8 cellular contexts compared by ENCODE assay signal in genomic region chr10:30983209-30983608, GRCh38. TPM values are rescaled to one million over a fixed set of nuclear protein-coding genes. Genes with fewer than 3 reads are reported as not detected.
DNase-seq lines count a peak whose midpoint lies in the region; ATAC-seq, FAIRE-seq and TF ChIP-seq lines count a peak whose summit lies in the region.
"Not testable (repeated sequence)": the region's sequence is repeated elsewhere in the genome, so short reads cannot be mapped to it uniquely, and the experiment has no call there.

No MANE protein-coding gene starts in this region.

- not testable (repeated sequence) for H3K27ac ChIP-seq in A549; IMR-90 (ENCODE audit: insufficient read depth, low read length); mesenchymal stem cell (ENCODE audit: low read length, poor library complexity, severe bottlenecking)

- FAIRE-seq in A549 (lab: Jason Lieb, UNC): peak; percentile 7
- peak; percentile 69 for FAIRE-seq in GM18507 (lab: Jason Lieb, UNC)

- not testable (repeated sequence) for H2AFZ ChIP-seq in IMR-90 (replicated peaks; ENCODE audit: low read length, poor library complexity); mesenchymal stem cell (ENCODE audit: low read depth, low read length)

- H3K9me1 ChIP-seq in IMR-90 (ENCODE audit: insufficient read depth, low read length): not testable (repeated sequence)

- H2BK20ac ChIP-seq in IMR-90 (ENCODE audit: low read depth, low read length): peak overlapping the region; percentile 89

- H3K18ac ChIP-seq in IMR-90 (ENCODE audit: low read depth, low read length): peak overlapping the region; percentile 42; the same call in 1 of the 2 replicates
- H3K18ac ChIP-seq in mesenchymal stem cell (ENCODE audit: low read depth in 1 of 2, low read length in 2 of 2): not testable (repeated sequence)

- H3K9me3 Mint-ChIP-seq in activated T-helper 2 cell treated with anti-CD3 and anti-CD28 coated beads, Interferon-gamma antibody, Interleukin-2, Interleukin-4, amounts not matched to agents 10 μg/mL and 5 μg/mL and 100 μg/mL, durations not matched to agents 14 hours and 24 hours and 36 hours: peaks cover 20% of the 10 kb centered on the region
- peaks cover 19 to 23% of the 10 kb centered on the region in 2 donors for H3K9me3 Mint-ChIP-seq in stimulated activated naive B cell treated with anti-CD40 and anti-IgM and Interleukin-4, amounts not matched to agents 10 μg/mL and 1 μg/mL and 100 μg/mL, for 72 hours

- peak overlapping the region; percentile 6 for H3K27ac Mint-ChIP-seq in activated T-helper 2 cell treated with anti-CD3 and anti-CD28 coated beads, Interferon-gamma antibody, Interleukin-2, Interleukin-4, amounts not matched to agents 10 μg/mL and 5 μg/mL and 100 μg/mL, durations not matched to agents 14 hours and 24 hours and 36 hours
- peak overlapping the region; percentile 1 for H3K27ac Mint-ChIP-seq in stimulated activated naive B cell treated with anti-CD40 and anti-IgM and Interleukin-4, amounts not matched to agents 10 μg/mL and 1 μg/mL and 100 μg/mL, for 72 hours

- TF ChIP-seq CTCF in A549 (IDR thresholded peaks at IDR 0.05); IMR-90 (conservative IDR thresholded peaks at IDR 0.05; ENCODE audit: low read depth, low read length): not testable (repeated sequence)

- H2BK5ac ChIP-seq in IMR-90 (ENCODE audit: low read depth, low read length, poor library complexity, severe bottlenecking): peak overlapping the region; percentile 63
- not testable (repeated sequence) for H2BK5ac ChIP-seq in mesenchymal stem cell (ENCODE audit: low read depth, low read length, poor library complexity, severe bottlenecking)

- in situ Hi-C loops in IMR-90 (cut with MboI; ENCODE audit: low sequenced_read_pairs): not testable (repeated sequence)

- POLR2A ChIA-PET in A549 (lab: Yijun Ruan, JAX); IMR-90 (lab: Charles Lee; ENCODE audit: unreplicated experiment): not testable (repeated sequence)

- not testable (repeated sequence) for H4K20me1 ChIP-seq in IMR-90 (ENCODE audit: insufficient read depth, low read length)

- H3K36me3 Mint-ChIP-seq in activated T-helper 2 cell treated with anti-CD3 and anti-CD28 coated beads, Interferon-gamma antibody, Interleukin-2, Interleukin-4, amounts not matched to agents 10 μg/mL and 5 μg/mL and 100 μg/mL, durations not matched to agents 14 hours and 24 hours and 36 hours (ENCODE audit: low read depth): peaks cover 50% of the 10 kb centered on the region
- peaks cover 21 to 31% of the 10 kb centered on the region in 2 donors for H3K36me3 Mint-ChIP-seq in stimulated activated naive B cell treated with anti-CD40 and anti-IgM and Interleukin-4, amounts not matched to agents 10 μg/mL and 1 μg/mL and 100 μg/mL, for 72 hours

- not testable (repeated sequence) for TF ChIP-seq EP300 in A549 (IDR thresholded peaks at IDR 0.05)

- not testable (repeated sequence) for H3K27me3 ChIP-seq in IMR-90 (ENCODE audit: control insufficient read depth, insufficient read depth, low read length); mesenchymal stem cell (ENCODE audit: control insufficient read depth in 1 of 2, insufficient read depth in 1 of 2, low read length in 2 of 2)

- H3K4me1 Mint-ChIP-seq in activated T-helper 2 cell treated with anti-CD3 and anti-CD28 coated beads, Interferon-gamma antibody, Interleukin-2, Interleukin-4, amounts not matched to agents 10 μg/mL and 5 μg/mL and 100 μg/mL, durations not matched to agents 14 hours and 24 hours and 36 hours (ENCODE audit: low read depth): peaks cover 22% of the 10 kb centered on the region
- H3K4me1 Mint-ChIP-seq in stimulated activated naive B cell treated with anti-CD40 and anti-IgM and Interleukin-4, amounts not matched to agents 10 μg/mL and 1 μg/mL and 100 μg/mL, for 72 hours: not testable (repeated sequence)

- not testable (repeated sequence) for H3K4me1 ChIP-seq in A549; IMR-90 (ENCODE audit: control insufficient read depth, insufficient read depth, low read length); mesenchymal stem cell (ENCODE audit: control insufficient read depth, insufficient read depth, low read depth, low read length)

- not testable (repeated sequence) for H3K4me3 Mint-ChIP-seq in activated T-helper 2 cell treated with anti-CD3 and anti-CD28 coated beads, Interferon-gamma antibody, Interleukin-2, Interleukin-4, amounts not matched to agents 10 μg/mL and 5 μg/mL and 100 μg/mL, durations not matched to agents 14 hours and 24 hours and 36 hours (ENCODE audit: low read depth)
- H3K4me3 Mint-ChIP-seq in stimulated activated naive B cell treated with anti-CD40 and anti-IgM and Interleukin-4, amounts not matched to agents 10 μg/mL and 1 μg/mL and 100 μg/mL, for 72 hours: peak overlapping the region in 1 of 2 donors; percentile 25

- CTCF ChIA-PET in A549 (lab: Yijun Ruan, JAX); IMR-90 (lab: Yijun Ruan, JAX): not testable (repeated sequence)

- TF ChIP-seq RAD21 in A549 (conservative IDR thresholded peaks at IDR 0.05 in 1 of 2, IDR thresholded peaks at IDR 0.05 in 1 of 2); IMR-90 (IDR thresholded peaks at IDR 0.05; ENCODE audit: low read length): not testable (repeated sequence)

- peak overlapping the region in 1 of 2 experiments; percentile 41; a peak in 1 of 4 replicates for H4K8ac ChIP-seq in IMR-90 (ENCODE audit: low read depth in 2 of 2, low read length in 2 of 2)
- not testable (repeated sequence) for H4K8ac ChIP-seq in mesenchymal stem cell (ENCODE audit: low read length)

- H3K56ac ChIP-seq in IMR-90 (ENCODE audit: extremely low read depth, insufficient read depth, low read length): not testable (repeated sequence)

- peak overlapping the region; percentile 99 for H3K14ac ChIP-seq in IMR-90 (replicated peaks; ENCODE audit: low read depth, low read length)
- H3K14ac ChIP-seq in mesenchymal stem cell (ENCODE audit: low read length in 2 of 2): not testable (repeated sequence)

- BruUV-seq in IMR-90 (replicated peaks; lab: Mats Ljungman, UMichigan): not testable (repeated sequence)

- TF ChIP-seq POLR2A in A549 (IDR thresholded peaks at IDR 0.05; ENCODE audit: low read length); IMR-90 (IDR thresholded peaks at IDR 0.05; ENCODE audit: low read depth, low read length): not testable (repeated sequence)

- peak overlapping the region; percentile 87 for H3K4ac ChIP-seq in IMR-90 (ENCODE audit: low read depth, low read length)
- not testable (repeated sequence) for H3K4ac ChIP-seq in mesenchymal stem cell (ENCODE audit: low read depth in 1 of 2, low read length in 2 of 2)

- peak overlapping the region; percentile 81; the same call in 2 of the 3 replicates for H2BK15ac ChIP-seq in IMR-90 (ENCODE audit: low read depth, low read length)
- H2BK15ac ChIP-seq in mesenchymal stem cell (ENCODE audit: low read depth, poor library complexity, severe bottlenecking): not testable (repeated sequence)

- peak overlapping the region in 1 of 2 experiments; percentile 29 for H2BK12ac ChIP-seq in mesenchymal stem cell (ENCODE audit: low read length in 2 of 2)

- not testable (repeated sequence) for H3K9me3 ChIP-seq in A549; IMR-90 (ENCODE audit: control insufficient read depth, insufficient read depth, low read length)
- peaks cover 19% of the 10 kb centered on the region for H3K9me3 ChIP-seq in mesenchymal stem cell (ENCODE audit: control insufficient read depth, low read length)

- not testable (repeated sequence) for H3K4me2 ChIP-seq in A549; IMR-90 (ENCODE audit: low read depth, low read length); mesenchymal stem cell (ENCODE audit: low read length, poor library complexity, severe bottlenecking)

- WGBS in A549 (ENCODE audit: missing lambda C conversion rate): 91% methylated on average over 6 of the region's 6 CpGs
- WGBS in IMR-90 (ENCODE audit: extremely low coverage in 2 of 2, insufficient read length in 1 of 2), 2 experiments: no CpG with 5 or more reads among the region's 6 CpGs
- WGBS in mesenchymal stem cell: over 99% methylated on average over 5 of the region's 6 CpGs

- H3K4me3 ChIP-seq in A549; IMR-90 (ENCODE audit: insufficient read depth, low read depth, low read length); mesenchymal stem cell (ENCODE audit: insufficient read depth in 1 of 2, low read depth in 1 of 2, low read length in 2 of 2): not testable (repeated sequence)

- not testable (repeated sequence) for H2AK9ac ChIP-seq in IMR-90 (replicated peaks; ENCODE audit: low read depth, low read length, poor library complexity)

- peak overlapping the region; percentile 93 for H2BK120ac ChIP-seq in IMR-90 (ENCODE audit: low read depth, low read length)
- H2BK120ac ChIP-seq in mesenchymal stem cell (ENCODE audit: low read depth, low read length): not testable (repeated sequence)

- H3K79me1 ChIP-seq in IMR-90 (ENCODE audit: low read depth in 1 of 2, low read length in 2 of 2): peaks cover 8 to 34% of the 10 kb centered on the region in 2 experiments
- H3K79me1 ChIP-seq in mesenchymal stem cell (replicated peaks; ENCODE audit: low read length, poor library complexity, severe bottlenecking): not testable (repeated sequence)

- H4K5ac ChIP-seq in IMR-90 (ENCODE audit: low read depth, low read length): 0 out of 2 replicates have a peak overlapping the region, but pooled peaks have one; percentile 26

- not testable (repeated sequence) for H3K36me3 ChIP-seq in IMR-90 (ENCODE audit: control insufficient read depth, insufficient read depth, low read length)
- peaks cover 0 to 14% of the 10 kb centered on the region in 2 experiments for H3K36me3 ChIP-seq in mesenchymal stem cell (ENCODE audit: control insufficient read depth in 1 of 2, insufficient read depth in 2 of 2, low read depth in 1 of 2, low read length in 2 of 2)

- ATAC-seq in A549; IMR-90 (ENCODE audit: low read depth): not testable (repeated sequence)
- ATAC-seq in GM21619 (IDR thresholded peaks at IDR 0.05; ENCODE audit: unreplicated experiment): peak; percentile 53
- peak; percentile 82 to 86 for ATAC-seq in stimulated activated naive B cell treated with anti-CD40 and anti-IgM and Interleukin-4, amounts not matched to agents 10 μg/mL and 1 μg/mL and 100 μg/mL, for 72 hours (replicated peaks)

- peak overlapping the region; percentile 51 for H2AK5ac ChIP-seq in IMR-90 (ENCODE audit: low read depth, low read length)
- not testable (repeated sequence) for H2AK5ac ChIP-seq in mesenchymal stem cell (ENCODE audit: low read length, severe bottlenecking)

- not testable (repeated sequence) for H3K9ac ChIP-seq in IMR-90 (ENCODE audit: low read depth, low read length); mesenchymal stem cell (ENCODE audit: low read length)

- dilution Hi-C loops in IMR-90 (cut with HindIII; ENCODE audit: low sequenced_read_pairs, unreplicated experiment): not testable (repeated sequence)

- peak overlapping the region; percentile 23; the same call in 1 of the 2 replicates for H3K23ac ChIP-seq in IMR-90 (ENCODE audit: low read depth, low read length)
- not testable (repeated sequence) for H3K23ac ChIP-seq in mesenchymal stem cell (ENCODE audit: low read length in 2 of 2)

- H4K91ac ChIP-seq in IMR-90 (ENCODE audit: insufficient read depth, low read depth, low read length): peak overlapping the region; percentile 35
- H4K91ac ChIP-seq in mesenchymal stem cell (ENCODE audit: low read length): peak overlapping the region; percentile 34

- intact Hi-C loops in IMR-90 (cut with micrococcal nuclease): not testable (repeated sequence)
- intact Hi-C loops in activated T-helper 2 cell treated with anti-CD3 and anti-CD28 coated beads, Interferon-gamma antibody, Interleukin-2, Interleukin-4, amounts not matched to agents 10 μg/mL and 5 μg/mL and 100 μg/mL, durations not matched to agents 14 hours and 24 hours and 36 hours (cut with micrococcal nuclease): loop anchor here (10.0 kb wide), 2 partner anchors 112 to 152 kb away; no protein-coding TSS in a partner anchor

- DNase-seq in A549 (ENCODE audit: low read depth in 1 of 2, low spot score in 1 of 2); GM18507 (ENCODE audit: extremely low spot score, insufficient read length, low read depth); IMR-90; activated T-helper 2 cell treated with anti-CD3 and anti-CD28 coated beads, Interferon-gamma antibody, Interleukin-2, Interleukin-4, amounts not matched to agents 10 μg/mL and 5 μg/mL and 100 μg/mL, durations not matched to agents 14 hours and 24 hours and 36 hours (ENCODE audit: low spot score); mesenchymal stem cell: not testable (repeated sequence)
- peak; percentile 66 for DNase-seq in RKO (ENCODE audit: low spot score)
- peak; percentile 25 for DNase-seq in stimulated activated naive B cell treated with anti-CD40 and anti-IgM and Interleukin-4, amounts not matched to agents 10 μg/mL and 1 μg/mL and 100 μg/mL, for 72 hours

- H3K27me3 Mint-ChIP-seq in activated T-helper 2 cell treated with anti-CD3 and anti-CD28 coated beads, Interferon-gamma antibody, Interleukin-2, Interleukin-4, amounts not matched to agents 10 μg/mL and 5 μg/mL and 100 μg/mL, durations not matched to agents 14 hours and 24 hours and 36 hours (ENCODE audit: low read depth); stimulated activated naive B cell treated with anti-CD40 and anti-IgM and Interleukin-4, amounts not matched to agents 10 μg/mL and 1 μg/mL and 100 μg/mL, for 72 hours: not testable (repeated sequence)

RNA-seq across cellular contexts. Expression of gene ZNF438, which starts 48.5 kb away (rescaled TPM):
- 4.5 and 6.0 TPM in 2 replicates for polyA plus RNA-seq in A549 (2011; rRNA removed)
- 1.3 and 1.5 TPM in 2 replicates for polyA plus RNA-seq in A549 (2012; cell fraction: cytosol; rRNA removed)
- 1.1 and 1.8 TPM in 2 replicates for polyA plus RNA-seq in A549 (2012; cell fraction: nucleus; rRNA removed)
- polyA plus RNA-seq in A549 (2017; fragmentation: RNase III; extraction: RNeasy Plus Mini Kit Qiagen cat#74134 plus additional on column Dnase treatment): 2.2 to 2.6 TPM (median 2.5 TPM) in 3 replicates
- 5.9 and 6.4 TPM in 2 replicates for polyA minus RNA-seq in A549 (2011; rRNA and poly(A)+ RNA removed)
- total RNA-seq in IMR-90 (2012; rRNA removed): 2.8 and 2.9 TPM in 2 replicates
- polyA plus RNA-seq in IMR-90 (2012; rRNA removed): 1.8 TPM in 2 replicates
- polyA plus RNA-seq in IMR-90 (2012; cell fraction: cytosol; rRNA removed): 0.75 and 0.88 TPM in 2 replicates
- polyA plus RNA-seq in IMR-90 (2012; cell fraction: nucleus; rRNA removed; ENCODE audit: low replicate concordance): 1.1 and 4.6 TPM in 2 replicates
- 5.8 and 6.1 TPM in 2 replicates for total RNA-seq in activated T-helper 2 cell treated with anti-CD3 and anti-CD28 coated beads, Interferon-gamma antibody, Interleukin-2, Interleukin-4, amounts not matched to agents 10 μg/mL and 5 μg/mL and 100 μg/mL, durations not matched to agents 14 hours and 24 hours and 36 hours
- polyA plus RNA-seq in mesenchymal stem cell (2013, experiment 1 of 2): 3.4 TPM
- 3.5 TPM for polyA plus RNA-seq in mesenchymal stem cell (2013, experiment 2 of 2)
